Comparison of ENCODE assay signal across 32 cellular contexts in genomic region chr12:111907740-111908139, GRCh38.
A peak's percentile ranks its signal among the peaks of the same experiment; 100 is the strongest.
DNase-seq lines count a peak whose midpoint lies in the region; ATAC-seq, FAIRE-seq and TF ChIP-seq lines count a peak whose summit lies in the region.
"Had no signal": no experiment of that assay in that cellular context is flagged by ENCODE, and none has a peak within 500 bp of the region (broad histone marks: within the 10 kb centered on the region; RNA-seq: fewer than 3 reads in every experiment).

No MANE protein-coding gene starts in this region.

- H3K4me3 Mint-ChIP-seq in activated CD4-positive, alpha-beta T cell treated with anti-CD3 and anti-CD28 coated beads for 36 hours = no peak overlapping the region
- H3K4me3 Mint-ChIP-seq: B cell; CD14-positive monocyte; CD4-positive, alpha-beta memory T cell; CD4-positive, alpha-beta T cell; CD4-positive, CD25-positive, alpha-beta regulatory T cell; CD8-positive, alpha-beta memory T cell; CD8-positive, alpha-beta T cell had no signal

- H3K79me2 ChIP-seq in K562 (ENCODE audit: control insufficient read depth, insufficient read depth, low read length) = no peaks in the 10 kb centered on the region

- H3K9me1 ChIP-seq in K562 (ENCODE audit: control insufficient read depth, insufficient read depth, low read length) = no peaks in the 10 kb centered on the region

- POLR2A ChIA-PET in activated CD4-positive, alpha-beta T cell treated with anti-CD3 and anti-CD28 coated beads for 36 hours (lab: Charles Lee) = no interaction called here
- POLR2A ChIA-PET in K562 (lab: Yijun Ruan, JAX) = interaction anchor here (0.9 kb wide), 1 partner anchor 13 kb away, joined by 4 read pairs; no protein-coding TSS in a partner anchor

- H3K27ac ChIP-seq in K562 (ENCODE audit: extremely low read depth, low read depth, low read length) = no peak overlapping the region
- H3K27ac ChIP-seq: 22Rv1; A549; BLaER1; BLaER1 treated with 17β-estradiol and CSF1 and Interleukin-3, amounts not matched to agents 10 nM and 100 nM; C4-2B had no signal

- FAIRE-seq in K562 (lab: Jason Lieb, UNC) = no peak
- FAIRE-seq: A549, D721Med had no signal

- H3K4me1 ChIP-seq in K562 (replicated peaks in 1 of 2; ENCODE audit: control insufficient read depth in 2 of 2, insufficient read depth in 2 of 2, low read length in 2 of 2) = peaks cover 0 to 11% of the 10 kb centered on the region in 2 experiments; a peak in 2 of 5 replicates
- H3K4me1 ChIP-seq: A549; BE2C; BLaER1 treated with 17β-estradiol and CSF1 and Interleukin-3, amounts not matched to agents 10 nM and 100 nM; Caco-2 had no signal

- no peak for DNase-seq in activated CD4-positive, alpha-beta T cell treated with anti-CD3 and anti-CD28 coated beads for 36 hours
- DNase-seq in activated CD4-positive, alpha-beta T cell treated with anti-CD3 and anti-CD28 coated beads, Interleukin-2, amount 50 U/mL, for 4 hours = no peak
- no peak for DNase-seq in K562 (ENCODE audit: extremely low read depth in 1 of 4, low spot score in 3 of 4)
- DNase-seq in iPS-NIHi7 (ENCODE audit: extremely low spot score) = no peak
- DNase-seq: 8988T; ACHN; AML-193; BE2C; C1 segment of cervical spinal cord; Caco-2; Calu3; CD4-positive, alpha-beta memory T cell; CD4-positive, alpha-beta T cell; CD4-positive, CD25-positive, alpha-beta regulatory T cell; CD8-positive, alpha-beta memory T cell; CD8-positive, alpha-beta T cell; COR-L47; DMS 273 treated with DMSO at 0.1 percent for 48 hours; DMS153; DMS53; DMS79; DMS79 treated with DMSO at 0.1 percent for 48 hours; DND-41; EL had no signal

- WGBS in K562 (ENCODE audit: insufficient coverage, low coverage, missing lambda C conversion rate) = 94% methylated on average over 1 of the region's 1 CpG

- TF ChIP-seq RAD21 in K562 (CRISPR knock-in tag; conservative IDR thresholded peaks at IDR 0.05 in 1 of 2, IDR thresholded peaks at IDR 0.05 in 1 of 2) = no peak

- CTCF ChIA-PET in activated CD4-positive, alpha-beta T cell treated with anti-CD3 and anti-CD28 coated beads for 36 hours (lab: Charles Lee) = no interaction called here
- CTCF ChIA-PET in K562 (lab: Yijun Ruan, JAX; ENCODE audit: low intra/inter-chr PET ratio) = no interaction called here

- H2AFZ ChIP-seq in K562 (ENCODE audit: low read depth, low read length) = no peak overlapping the region

- intact Hi-C loops in activated CD4-positive, alpha-beta T cell treated with anti-CD3 and anti-CD28 coated beads for 36 hours (cut with DNase I, micrococcal nuclease) = no loop called here
- intact Hi-C loops in K562 (cut with micrococcal nuclease) = no loop called here

- ATAC-seq in activated CD4-positive, alpha-beta T cell treated with anti-CD3 and anti-CD28 coated beads for 36 hours = no peak
- ATAC-seq in K562 = no peak
- ATAC-seq: A549; CD8-positive, alpha-beta T cell had no signal

- BruUV-seq in K562 (replicated peaks; lab: Mats Ljungman, UMichigan) = no TSS peak

- H3K4me2 ChIP-seq in K562 (ENCODE audit: insufficient read depth, low read length) = no peak overlapping the region
- H3K4me2 ChIP-seq: A549; BLaER1; BLaER1 treated with 17β-estradiol and CSF1 and Interleukin-3, amounts not matched to agents 10 nM and 100 nM had no signal

- no peak for TF ChIP-seq POLR2A in K562 (conservative IDR thresholded peaks at IDR 0.05)

- TF ChIP-seq EP300 in K562 (IDR thresholded peaks at IDR 0.05; ENCODE audit: low read length) = no peak

- in situ Hi-C loops in K562 (cut with MboI) = no loop called here

- no peaks in the 10 kb centered on the region for H3K27me3 Mint-ChIP-seq in activated CD4-positive, alpha-beta T cell treated with anti-CD3 and anti-CD28 coated beads for 36 hours
- H3K27me3 Mint-ChIP-seq: B cell; CD4-positive, alpha-beta memory T cell; CD4-positive, alpha-beta T cell; CD4-positive, CD25-positive, alpha-beta regulatory T cell had no signal

- peaks cover 3% of the 10 kb centered on the region for H3K4me1 Mint-ChIP-seq in activated CD4-positive, alpha-beta T cell treated with anti-CD3 and anti-CD28 coated beads for 36 hours
- H3K4me1 Mint-ChIP-seq: B cell; CD14-positive monocyte; CD8-positive, alpha-beta memory T cell had no signal

- no peak overlapping the region for H3K9ac ChIP-seq in K562 (ENCODE audit: insufficient read depth in 1 of 2, low read depth in 2 of 2, low read length in 2 of 2)
- H3K9ac ChIP-seq: BLaER1; BLaER1 treated with 17β-estradiol and CSF1 and Interleukin-3, amounts not matched to agents 10 nM and 100 nM had no signal

- H3K9me3 ChIP-seq in K562 (replicated peaks; ENCODE audit: control insufficient read depth, insufficient read depth, low read depth, low read length) = no peaks in the 10 kb centered on the region
- H3K9me3 ChIP-seq: BE2C had no signal

- no peak for TF ChIP-seq CTCF in K562 (IDR thresholded peaks at IDR 0.05 in 2 of 3, conservative IDR thresholded peaks at IDR 0.05 in 1 of 3; ENCODE audit: insufficient read depth in 2 of 3, low read depth in 1 of 3, low read length in 3 of 3)

- H3K36me3 ChIP-seq in K562 (ENCODE audit: control insufficient read depth, insufficient read depth, low read length) = peaks cover 9% of the 10 kb centered on the region; the same call in 2 of the 3 replicates

- no peaks in the 10 kb centered on the region for H3K27me3 ChIP-seq in K562 (ENCODE audit: control insufficient read depth in 2 of 2, insufficient read depth in 2 of 2, low read length in 2 of 2)
- H3K27me3 ChIP-seq: BE2C; BLaER1; BLaER1 treated with 17β-estradiol and CSF1 and Interleukin-3, amounts not matched to agents 10 nM and 100 nM had no signal

- H3K27ac Mint-ChIP-seq in activated CD4-positive, alpha-beta T cell treated with anti-CD3 and anti-CD28 coated beads for 36 hours = peak overlapping the region; percentile 42
- H3K27ac Mint-ChIP-seq: B cell; CD4-positive, alpha-beta memory T cell; CD4-positive, alpha-beta T cell; CD8-positive, alpha-beta T cell had no signal

- no peaks in the 10 kb centered on the region for H4K20me1 ChIP-seq in K562 (replicated peaks; ENCODE audit: control insufficient read depth, insufficient read depth, low read length)
- H4K20me1 ChIP-seq: BLaER1; BLaER1 treated with 17β-estradiol and CSF1 and Interleukin-3, amounts not matched to agents 10 nM and 100 nM had no signal

- H3K4me3 ChIP-seq in K562 = no peak overlapping the region
- H3K4me3 ChIP-seq: A549, BLaER1 had no signal

- peaks cover 39% of the 10 kb centered on the region for H3K36me3 Mint-ChIP-seq in activated CD4-positive, alpha-beta T cell treated with anti-CD3 and anti-CD28 coated beads for 36 hours (ENCODE audit: low read depth)

- peaks cover 13% of the 10 kb centered on the region for H3K9me3 Mint-ChIP-seq in activated CD4-positive, alpha-beta T cell treated with anti-CD3 and anti-CD28 coated beads for 36 hours (ENCODE audit: low read depth)

TF ChIP-seq in K562, 482 proteins besides CTCF, POLR2A, EP300 and RAD21:
- TF ChIP-seq IRF2 (CRISPR knock-in tag; IDR thresholded peaks at IDR 0.05) (no peak), ZNF507 (tag; conservative IDR thresholded peaks at IDR 0.05) (peak; percentile 94), ZNF354B (CRISPR knock-in tag; IDR thresholded peaks at IDR 0.05) (peak; percentile 40; the same call in 1 of the 2 replicates)
TF ChIP-seq in K562: peak in this region for 2.
